Comparison of ENCODE assay signal across 23 cellular contexts in genomic region chr22:43850529-43850928, GRCh38. TPM values are rescaled to one million over a fixed set of nuclear protein-coding genes. Genes with fewer than 3 reads are reported as not detected.
A peak's percentile ranks its signal among the peaks of the same experiment; 100 is the strongest.
DNase-seq lines count a peak whose midpoint lies in the region; ATAC-seq, FAIRE-seq and TF ChIP-seq lines count a peak whose summit lies in the region.
"Had no signal": no experiment of that assay in that cellular context is flagged by ENCODE, and none has a peak within 500 bp of the region (broad histone marks: within the 10 kb centered on the region; RNA-seq: fewer than 3 reads in every experiment).

No MANE protein-coding gene starts in this region.

- 72 to 80% (median 75%) methylated on average over 12 of the region's 12 CpGs for WGBS in spleen, 5 donors

- H3K27me3 Mint-ChIP-seq in chondrocyte (ENCODE audit: low read depth), result peaks cover 28% of the 10 kb centered on the region

- ATAC-seq in GM18520 (IDR thresholded peaks at IDR 0.05; ENCODE audit: unreplicated experiment) (no peak), HG02970 (IDR thresholded peaks at IDR 0.05; ENCODE audit: low FRiP score, unreplicated experiment) (no peak)
- ATAC-seq: Right ventricle myocardium inferior had no signal

- no peak overlapping the region for H3K4me2 ChIP-seq in Karpas-422 (ENCODE audit: low read depth, low read length, poor library complexity, severe bottlenecking)

- intact Hi-C loops in kidney (cut with DNase I) (no loop called here), spleen (cut with DNase I; ENCODE audit: low total_unique reads) (no loop called here)

- H3K9me3 Mint-ChIP-seq in chondrocyte (ENCODE audit: low read depth), result no peaks in the 10 kb centered on the region
- H3K9me3 Mint-ChIP-seq: IgD-negative memory B cell had no signal

- no peaks in the 10 kb centered on the region for H3K9me3 ChIP-seq in kidney (ENCODE audit: control insufficient read depth in 1 of 2, low read length in 2 of 2)
- no peaks in the 10 kb centered on the region for H3K9me3 ChIP-seq in spleen
- no peaks in the 10 kb centered on the region for H3K9me3 ChIP-seq in Karpas-422 (ENCODE audit: low read length)
- H3K9me3 ChIP-seq: MG63 had no signal

- no peaks in the 10 kb centered on the region for H3K4me1 Mint-ChIP-seq in chondrocyte (ENCODE audit: low read depth)
- H3K4me1 Mint-ChIP-seq: IgD-negative memory B cell had no signal

- TF ChIP-seq CTCF in chondrocyte (IDR thresholded peaks at IDR 0.05), result no peak
- TF ChIP-seq CTCF in kidney (IDR thresholded peaks at IDR 0.05; ENCODE audit: borderline replicate concordance, extremely low read depth, insufficient read depth), result no peak
- TF ChIP-seq CTCF in spleen (IDR thresholded peaks at IDR 0.05 in 8 of 11, conservative IDR thresholded peaks at IDR 0.05 in 3 of 11), result no peak

- H3K4me3 ChIP-seq in kidney (ENCODE audit: low read length in 2 of 2), result no peak overlapping the region
- no peak overlapping the region for H3K4me3 ChIP-seq in spleen
- H3K4me3 ChIP-seq in Karpas-422 (ENCODE audit: low read length), result no peak overlapping the region
- H3K4me3 ChIP-seq: MG63 had no signal

- no peak for FAIRE-seq in kidney (lab: Jason Lieb, UNC)
- FAIRE-seq: GM19239, RCC 7860 had no signal

- peak; percentile 44 for DNase-seq in G401 (ENCODE audit: low spot score)
- DNase-seq in chondrocyte (ENCODE audit: low spot score), result peak; percentile 58
- DNase-seq in kidney, result peak; percentile 45
- peak; percentile 69 for DNase-seq in spleen
- DNase-seq in Karpas-422, result no peak
- DNase-seq: HCEC 1CT; Kasumi-1; MG63; NCI-H1092; NCI-H2081; NCI-H2171 treated with DMSO at 0.1 percent for 48 hours; NCI-H446; NCI-H526 treated with DMSO at 0.1 percent for 48 hours; NK-92 treated with Interleukin-12 subunit alpha and Interleukin-12 subunit beta, amount 100 ng/mL, for 24 hours had no signal

- H3K79me2 ChIP-seq in Karpas-422 (ENCODE audit: low read length), result no peaks in the 10 kb centered on the region

- in situ Hi-C loops in G401 (cut with HindIII; ENCODE audit: low sequenced_read_pairs), result no loop called here

- H3K36me3 ChIP-seq in kidney (ENCODE audit: control insufficient read depth in 1 of 2, insufficient read depth in 2 of 2, low read length in 2 of 2), result no peaks in the 10 kb centered on the region
- H3K36me3 ChIP-seq in spleen, result no peaks in the 10 kb centered on the region
- no peaks in the 10 kb centered on the region for H3K36me3 ChIP-seq in Karpas-422 (ENCODE audit: insufficient read depth, low read length)
- H3K36me3 ChIP-seq: MG63 had no signal

- H3K27me3 ChIP-seq in spleen (replicated peaks in 1 of 7) (peaks cover 0 to 67% (median 7%) of the 10 kb centered on the region in 7 donors), Karpas-422 (ENCODE audit: low read length) (no peaks in the 10 kb centered on the region)
- H3K27me3 ChIP-seq: MG63 had no signal

- H3K4me3 Mint-ChIP-seq in chondrocyte (ENCODE audit: unreplicated experiment), result no peak overlapping the region
- H3K4me3 Mint-ChIP-seq: IgD-negative memory B cell had no signal

- H3K9ac ChIP-seq in kidney (ENCODE audit: low read length in 2 of 2), result no peak overlapping the region
- no peak overlapping the region for H3K9ac ChIP-seq in Karpas-422 (ENCODE audit: low read length)

- peaks cover 1% of the 10 kb centered on the region for H3K36me3 Mint-ChIP-seq in chondrocyte (ENCODE audit: low read depth)

- H3K4me1 ChIP-seq in kidney (ENCODE audit: control insufficient read depth in 1 of 2, insufficient read depth in 1 of 2, low read depth in 1 of 2, low read length in 2 of 2) (no peaks in the 10 kb centered on the region), spleen (peaks cover 0 to 3% (median 0%) of the 10 kb centered on the region in 6 donors), Karpas-422 (ENCODE audit: low read length) (no peaks in the 10 kb centered on the region)

- TF ChIP-seq POLR2A in spleen (IDR thresholded peaks at IDR 0.05), result no peak

- no peak overlapping the region for H3K27ac ChIP-seq in kidney (ENCODE audit: low read depth in 2 of 2, low read length in 2 of 2)
- peak overlapping the region in 4 of 8 donors; percentile 33 to 62 (median 45) for H3K27ac ChIP-seq in spleen
- no peak overlapping the region for H3K27ac ChIP-seq in Karpas-422 (ENCODE audit: low read length)
- H3K27ac ChIP-seq: C4-2B had no signal

- H3K9me2 ChIP-seq in Karpas-422 (replicated peaks; ENCODE audit: insufficient read depth, low read length), result no peaks in the 10 kb centered on the region

- H2AFZ ChIP-seq in Karpas-422 (ENCODE audit: low read length), result no peak overlapping the region

- H3K27ac Mint-ChIP-seq in chondrocyte (ENCODE audit: unreplicated experiment), result no peak overlapping the region
- H3K27ac Mint-ChIP-seq: IgD-negative memory B cell had no signal

- H4K20me1 ChIP-seq in Karpas-422 (ENCODE audit: insufficient read depth, low read depth, low read length), result no peaks in the 10 kb centered on the region

RNA-seq across cellular contexts. Expression of gene SULT4A1, which starts 11.8 kb away (rescaled TPM):
- total RNA-seq in G401 (2014; rRNA removed; shearing (Covaris generic)), result 5.5 and 9.5 TPM in 2 replicates
- total RNA-seq in chondrocyte (0.68 to 3.3 TPM (median 2.9 TPM) in 3 replicates), kidney (0.57 TPM), spleen (1 to 10 TPM in 6 of 7 donors, under 1 TPM in 1; 0.70 to 5.1 (median 2.6) TPM)
- polyA plus RNA-seq in kidney (ENCODE audit: insufficient read depth, low read depth, low replicate concordance) (0.52 TPM), spleen (1 to 10 TPM in 1 of 3 donors, under 1 TPM in 2; 0.35 to 1.3 (median 0.46) TPM)
- not detected in 2 replicates for total RNA-seq in Karpas-422 (2014; rRNA removed; shearing (Covaris generic); ENCODE audit: low replicate concordance)
- total RNA-seq: OCI-LY7 had no signal
- polyA plus RNA-seq: IgD-negative memory B cell had no signal

RNA-seq across cellular contexts. Expression of gene EFCAB6, which starts 38.4 kb away (rescaled TPM):
- 0.25 and 0.54 TPM in 2 replicates for total RNA-seq in G401 (2014; rRNA removed; shearing (Covaris generic))
- total RNA-seq in chondrocyte, result 0.49 to 1.5 TPM (median 1.1 TPM) in 3 replicates
- total RNA-seq in kidney, result 11.8 TPM
- 1.5 TPM for polyA plus RNA-seq in kidney (ENCODE audit: insufficient read depth, low read depth, low replicate concordance)
- 1 to 10 TPM in 4 of 7 donors, under 1 TPM in 3; 0.44 to 2.8 (median 1.2) TPM for total RNA-seq in spleen
- under 1 TPM; 0.07 to 0.19 (median 0.14) TPM for polyA plus RNA-seq in spleen
- 0.47 TPM in 1 of 2 replicates, not detected in the other for total RNA-seq in Karpas-422 (2014; rRNA removed; shearing (Covaris generic); ENCODE audit: low replicate concordance)
- polyA plus RNA-seq: IgD-negative memory B cell had no signal

RNA-seq across cellular contexts. Expression of gene PNPLA5, which starts 41.3 kb away (rescaled TPM):
- not detected in 2 replicates for total RNA-seq in G401 (2014; rRNA removed; shearing (Covaris generic))
- total RNA-seq in chondrocyte (not detected in 3 replicates), kidney (not detected), spleen (not detected)
- polyA plus RNA-seq in kidney (ENCODE audit: insufficient read depth, low read depth, low replicate concordance) (not detected), spleen (not detected)
- total RNA-seq in Karpas-422 (2014; rRNA removed; shearing (Covaris generic); ENCODE audit: low replicate concordance), result not detected in 2 replicates
- total RNA-seq: Right ventricle myocardium inferior, SK-MEL-5 had no signal
- polyA plus RNA-seq: IgD-negative memory B cell had no signal
